3 cellular contexts compared by ENCODE assay signal in genomic region chr6:3713266-3713665, GRCh38.
TF ChIP-seq lines count a peak whose summit lies in the region.

No MANE protein-coding gene starts in this region.

TF ChIP-seq in A549, 52 proteins besides CTCF, POLR2A, EP300 and RAD21:
- TF ChIP-seq MAFK (IDR thresholded peaks at IDR 0.05; ENCODE audit: partially characterized antibody) (no peak), RCOR1 (IDR thresholded peaks at IDR 0.05; ENCODE audit: low read depth, low read length) (no peak), ZC3H11A (IDR thresholded peaks at IDR 0.05) (no peak), REST (IDR thresholded peaks at IDR 0.05) (no peak), NPAS2 (CRISPR knock-in tag; IDR thresholded peaks at IDR 0.05; ENCODE audit: borderline replicate concordance) (no peak), SREBF2 (IDR thresholded peaks at IDR 0.05) (no peak), EHF (CRISPR knock-in tag; IDR thresholded peaks at IDR 0.05) (no peak), GATA3 (IDR thresholded peaks at IDR 0.05; ENCODE audit: borderline replicate concordance) (no peak), HDAC2 (IDR thresholded peaks at IDR 0.05) (no peak), ESRRA (IDR thresholded peaks at IDR 0.05; ENCODE audit: borderline replicate concordance, low read length) (no peak)

TF ChIP-seq in IMR-90, 13 proteins besides CTCF, POLR2A, EP300 and RAD21:
- TF ChIP-seq CEBPB (IDR thresholded peaks at IDR 0.05; ENCODE audit: low read depth, low read length) (no peak), MAZ (IDR thresholded peaks at IDR 0.05; ENCODE audit: borderline replicate concordance, low read depth, low read length) (no peak)
TF ChIP-seq in IMR-90: peak in this region for 0.

TF ChIP-seq in endothelial cell of umbilical vein, 7 proteins besides CTCF, POLR2A, EP300 and RAD21:
- no peak for TF ChIP-seq POLR2AphosphoS5 (IDR thresholded peaks at IDR 0.05; ENCODE audit: insufficient read depth, low read depth, low read length)
TF ChIP-seq in endothelial cell of umbilical vein: peak in this region for 0.
